18 cellular contexts compared by ENCODE assay signal in the genomic region with DNA sequence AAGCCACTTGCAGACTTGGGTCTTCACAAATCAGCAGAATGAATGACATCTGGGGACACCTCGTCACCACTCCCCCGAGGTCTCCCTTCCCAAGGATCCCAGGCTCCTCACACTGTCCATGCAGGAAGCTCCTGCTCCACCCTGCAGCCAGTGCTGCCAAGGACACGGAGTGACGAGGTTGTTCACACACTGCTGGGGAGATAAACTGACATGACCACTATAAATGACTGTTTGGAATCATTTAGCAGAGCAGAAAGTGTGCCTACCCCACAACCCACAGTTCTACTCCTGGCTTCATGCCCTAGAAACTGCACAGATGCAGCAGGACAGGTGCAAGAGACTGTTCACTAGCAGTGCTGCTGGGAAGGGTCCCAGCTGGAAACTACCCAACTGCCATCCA. TPM values are rescaled to one million over a fixed set of nuclear protein-coding genes. Genes with fewer than 3 reads are reported as not detected.
A peak's percentile ranks its signal among the peaks of the same experiment; 100 is the strongest.
DNase-seq lines count a peak whose midpoint lies in the region; ATAC-seq and TF ChIP-seq lines count a peak whose summit lies in the region.
"Had no signal": no experiment of that assay in that cellular context is flagged by ENCODE, and none has a peak within 500 bp of the region (broad histone marks: within the 10 kb centered on the region; RNA-seq: fewer than 3 reads in every experiment).

No MANE protein-coding gene starts in this region.

- H3K27ac ChIP-seq in body of pancreas: no peak overlapping the region
- H3K27ac ChIP-seq: HL-60 had no signal

- WGBS in body of pancreas, 2 donors: 14 to 24% methylated on average over 4 of the region's 4 CpGs

- no peak overlapping the region for H3K4me3 ChIP-seq in body of pancreas
- H3K4me3 ChIP-seq: GM23338, K562 had no signal

- TF ChIP-seq POLR2A in body of pancreas (IDR thresholded peaks at IDR 0.05): no peak

- DNase-seq in COR-L47 (lab: John Stamatoyannopoulos, UW) (peak; percentile 19), NCI-H1105 (lab: John Stamatoyannopoulos, UW) (peak; percentile 35), body of pancreas (peak in 3 of 4 donors; percentile 31 to 43 (median 31)), myocyte (ENCODE audit: low read depth) (peak; percentile 76), anterior cingulate cortex (lab: John Stamatoyannopoulos, UW) (no peak), AG08395 (ENCODE audit: low spot score) (no peak), medulla oblongata (ENCODE audit: extremely low spot score) (no peak)
- DNase-seq: Calu3; CD4-positive, CD25-positive, alpha-beta regulatory T cell; DMS79; NCI-H187 treated with DMSO at 0.1 percent for 48 hours; NCI-H510A treated with DMSO at 0.1 percent for 48 hours had no signal

- TF ChIP-seq CTCF in body of pancreas (IDR thresholded peaks at IDR 0.05): no peak

- no peaks in the 10 kb centered on the region for H3K9me3 ChIP-seq in body of pancreas

- no peaks in the 10 kb centered on the region for H3K27me3 ChIP-seq in body of pancreas

- peaks cover 4% of the 10 kb centered on the region for H3K4me1 ChIP-seq in body of pancreas

- peak; percentile 40 for ATAC-seq in body of pancreas
- ATAC-seq in SK-N-SH treated with all-trans-retinoic acid at 6 μM for 48 hours: no peak
- ATAC-seq: GM23338, K562 had no signal

- no peaks in the 10 kb centered on the region for H3K36me3 ChIP-seq in body of pancreas (replicated peaks in 1 of 2; ENCODE audit: insufficient read depth in 1 of 2, low read depth in 2 of 2)

- intact Hi-C loops in body of pancreas (cut with DNase I): no loop called here

TF ChIP-seq in SK-N-SH treated with all-trans-retinoic acid at 6 μM for 48 hours, 23 proteins besides CTCF, POLR2A, EP300 and RAD21:
- TF ChIP-seq BACH2 (CRISPR knock-in tag; IDR thresholded peaks at IDR 0.05; ENCODE audit: borderline replicate concordance): no peak
- no peak for TF ChIP-seq ZFP30 (CRISPR knock-in tag; IDR thresholded peaks at IDR 0.05)
- no peak for TF ChIP-seq ZNF8 (CRISPR knock-in tag; IDR thresholded peaks at IDR 0.05)
- TF ChIP-seq, protein P1, sequence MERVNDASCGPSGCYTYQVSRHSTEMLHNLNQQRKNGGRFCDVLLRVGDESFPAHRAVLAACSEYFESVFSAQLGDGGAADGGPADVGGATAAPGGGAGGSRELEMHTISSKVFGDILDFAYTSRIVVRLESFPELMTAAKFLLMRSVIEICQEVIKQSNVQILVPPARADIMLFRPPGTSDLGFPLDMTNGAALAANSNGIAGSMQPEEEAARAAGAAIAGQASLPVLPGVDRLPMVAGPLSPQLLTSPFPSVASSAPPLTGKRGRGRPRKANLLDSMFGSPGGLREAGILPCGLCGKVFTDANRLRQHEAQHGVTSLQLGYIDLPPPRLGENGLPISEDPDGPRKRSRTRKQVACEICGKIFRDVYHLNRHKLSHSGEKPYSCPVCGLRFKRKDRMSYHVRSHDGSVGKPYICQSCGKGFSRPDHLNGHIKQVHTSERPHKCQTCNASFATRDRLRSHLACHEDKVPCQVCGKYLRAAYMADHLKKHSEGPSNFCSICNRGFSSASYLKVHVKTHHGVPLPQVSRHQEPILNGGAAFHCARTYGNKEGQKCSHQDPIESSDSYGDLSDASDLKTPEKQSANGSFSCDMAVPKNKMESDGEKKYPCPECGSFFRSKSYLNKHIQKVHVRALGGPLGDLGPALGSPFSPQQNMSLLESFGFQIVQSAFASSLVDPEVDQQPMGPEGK (CRISPR knock-in tag; IDR thresholded peaks at IDR 0.05; ENCODE audit: borderline replicate concordance): no peak
- no peak for TF ChIP-seq CSDC2 (CRISPR knock-in tag; IDR thresholded peaks at IDR 0.05)
- no peak for TF ChIP-seq SNAI2 (CRISPR knock-in tag; IDR thresholded peaks at IDR 0.05)
- TF ChIP-seq OSR1 (CRISPR knock-in tag; IDR thresholded peaks at IDR 0.05): no peak
- TF ChIP-seq ARNTL (CRISPR knock-in tag; IDR thresholded peaks at IDR 0.05; ENCODE audit: borderline replicate concordance, low read depth): no peak
- TF ChIP-seq PPARA (CRISPR knock-in tag; IDR thresholded peaks at IDR 0.05; ENCODE audit: borderline replicate concordance): no peak
- TF ChIP-seq TOX (CRISPR knock-in tag; IDR thresholded peaks at IDR 0.05; ENCODE audit: borderline replicate concordance): no peak
- no peak for TF ChIP-seq ISL1 (CRISPR knock-in tag; IDR thresholded peaks at IDR 0.05)
- TF ChIP-seq, protein P2, sequence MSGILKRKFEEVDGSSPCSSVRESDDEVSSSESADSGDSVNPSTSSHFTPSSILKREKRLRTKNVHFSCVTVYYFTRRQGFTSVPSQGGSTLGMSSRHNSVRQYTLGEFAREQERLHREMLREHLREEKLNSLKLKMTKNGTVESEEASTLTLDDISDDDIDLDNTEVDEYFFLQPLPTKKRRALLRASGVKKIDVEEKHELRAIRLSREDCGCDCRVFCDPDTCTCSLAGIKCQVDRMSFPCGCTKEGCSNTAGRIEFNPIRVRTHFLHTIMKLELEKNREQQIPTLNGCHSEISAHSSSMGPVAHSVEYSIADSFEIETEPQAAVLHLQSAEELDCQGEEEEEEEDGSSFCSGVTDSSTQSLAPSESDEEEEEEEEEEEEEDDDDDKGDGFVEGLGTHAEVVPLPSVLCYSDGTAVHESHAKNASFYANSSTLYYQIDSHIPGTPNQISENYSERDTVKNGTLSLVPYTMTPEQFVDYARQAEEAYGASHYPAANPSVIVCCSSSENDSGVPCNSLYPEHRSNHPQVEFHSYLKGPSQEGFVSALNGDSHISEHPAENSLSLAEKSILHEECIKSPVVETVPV (CRISPR knock-in tag; IDR thresholded peaks at IDR 0.05): no peak
- TF ChIP-seq, protein P3, sequence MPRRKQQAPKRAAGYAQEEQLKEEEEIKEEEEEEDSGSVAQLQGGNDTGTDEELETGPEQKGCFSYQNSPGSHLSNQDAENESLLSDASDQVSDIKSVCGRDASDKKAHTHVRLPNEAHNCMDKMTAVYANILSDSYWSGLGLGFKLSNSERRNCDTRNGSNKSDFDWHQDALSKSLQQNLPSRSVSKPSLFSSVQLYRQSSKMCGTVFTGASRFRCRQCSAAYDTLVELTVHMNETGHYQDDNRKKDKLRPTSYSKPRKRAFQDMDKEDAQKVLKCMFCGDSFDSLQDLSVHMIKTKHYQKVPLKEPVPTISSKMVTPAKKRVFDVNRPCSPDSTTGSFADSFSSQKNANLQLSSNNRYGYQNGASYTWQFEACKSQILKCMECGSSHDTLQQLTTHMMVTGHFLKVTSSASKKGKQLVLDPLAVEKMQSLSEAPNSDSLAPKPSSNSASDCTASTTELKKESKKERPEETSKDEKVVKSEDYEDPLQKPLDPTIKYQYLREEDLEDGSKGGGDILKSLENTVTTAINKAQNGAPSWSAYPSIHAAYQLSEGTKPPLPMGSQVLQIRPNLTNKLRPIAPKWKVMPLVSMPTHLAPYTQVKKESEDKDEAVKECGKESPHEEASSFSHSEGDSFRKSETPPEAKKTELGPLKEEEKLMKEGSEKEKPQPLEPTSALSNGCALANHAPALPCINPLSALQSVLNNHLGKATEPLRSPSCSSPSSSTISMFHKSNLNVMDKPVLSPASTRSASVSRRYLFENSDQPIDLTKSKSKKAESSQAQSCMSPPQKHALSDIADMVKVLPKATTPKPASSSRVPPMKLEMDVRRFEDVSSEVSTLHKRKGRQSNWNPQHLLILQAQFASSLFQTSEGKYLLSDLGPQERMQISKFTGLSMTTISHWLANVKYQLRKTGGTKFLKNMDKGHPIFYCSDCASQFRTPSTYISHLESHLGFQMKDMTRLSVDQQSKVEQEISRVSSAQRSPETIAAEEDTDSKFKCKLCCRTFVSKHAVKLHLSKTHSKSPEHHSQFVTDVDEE (CRISPR knock-in tag; IDR thresholded peaks at IDR 0.05): no peak

RNA-seq across cellular contexts. Expression of a gene that starts 19.7 kb away (rescaled TPM):
- total RNA-seq in body of pancreas (1 to 10 TPM; 2.6 to 3.1 TPM), myocyte (0.45 and 0.68 TPM in 2 replicates)
- 0.04 TPM for polyA plus RNA-seq in myocyte (2012)
- total RNA-seq: A673; Calu3; CD4-positive, CD25-positive, alpha-beta regulatory T cell; K562; M059J had no signal
- polyA plus RNA-seq: CD4-positive, CD25-positive, alpha-beta regulatory T cell had no signal

RNA-seq across cellular contexts. Expression of a gene that starts 36.1 kb away (rescaled TPM):
- total RNA-seq in body of pancreas (not detected), myocyte (0.42 and 0.43 TPM in 2 replicates)
- 0.30 TPM for polyA plus RNA-seq in myocyte (2012)
- total RNA-seq: A673, K562 had no signal
- polyA plus RNA-seq: K562 had no signal

RNA-seq across cellular contexts. Expression of a gene that starts 43.8 kb away (rescaled TPM):
- total RNA-seq in body of pancreas (10 to 100 TPM; 30.3 to 48.5 TPM), myocyte (15.0 and 19.6 TPM in 2 replicates)
- polyA plus RNA-seq in myocyte (2012): 6.9 TPM

Comparison
In these comparisons a context has a peak if more than half of its experiments do, and no peak if none do; other contexts are left out.
1. DNase-seq: peak in COR-L47 (single experiment), NCI-H1105 (single experiment), body of pancreas (3 of 4) and myocyte (single experiment); none in anterior cingulate cortex (0 of 58), AG08395 (single experiment) and medulla oblongata (single experiment).